ENCODE assay signal across 14 cellular contexts in genomic region chr17:28843810-28844137, GRCh38.
DNase-seq lines count a peak whose midpoint lies in the region; ATAC-seq and TF ChIP-seq lines count a peak whose summit lies in the region.
"Had no signal": no experiment of that assay in that cellular context is flagged by ENCODE, and none has a peak within 500 bp of the region (broad histone marks: within the 10 kb centered on the region; RNA-seq: fewer than 3 reads in every experiment).

No MANE protein-coding gene starts in this region.

- H3K4me1 Mint-ChIP-seq in activated naive CD4-positive, alpha-beta T cell treated with anti-CD3 and anti-CD28 coated beads, Interleukin-2, amount 50 U/mL, for 24 hours = peaks cover 23% of the 10 kb centered on the region
- H3K4me1 Mint-ChIP-seq in stimulated activated naive B cell treated with anti-CD40 and anti-IgM and Interleukin-4, amounts not matched to agents 10 μg/mL and 1 μg/mL and 100 μg/mL, for 72 hours = peaks cover 10 to 26% of the 10 kb centered on the region in 2 donors

- TF ChIP-seq CTCF in VCaP (conservative IDR thresholded peaks at IDR 0.05) = no peak

- DNase-seq in activated naive CD4-positive, alpha-beta T cell treated with Interleukin-2 at 50 U/mL for 16 hours = no peak
- DNase-seq in erythroblast (lab: John Stamatoyannopoulos, UW) (peak; percentile 25 to 61), COR-L47 (lab: John Stamatoyannopoulos, UW) (no peak)
- no peak for DNase-seq in stimulated activated naive B cell treated with anti-CD40 and anti-IgM and Interleukin-4, amounts not matched to agents 10 μg/mL and 1 μg/mL and 100 μg/mL, for 72 hours
- DNase-seq in stimulated activated naive CD4-positive, alpha-beta T cell (lab: John Stamatoyannopoulos, UW) = no peak
- DNase-seq: aorta, DND-41, NCI-H1436, NCI-H510A, PC-3 had no signal

- H3K36me3 Mint-ChIP-seq in activated naive CD4-positive, alpha-beta T cell treated with anti-CD3 and anti-CD28 coated beads, Interleukin-2, amount 50 U/mL, for 24 hours = no peaks in the 10 kb centered on the region
- peaks cover 5 to 7% of the 10 kb centered on the region in 2 donors for H3K36me3 Mint-ChIP-seq in stimulated activated naive B cell treated with anti-CD40 and anti-IgM and Interleukin-4, amounts not matched to agents 10 μg/mL and 1 μg/mL and 100 μg/mL, for 72 hours

- H3K9me3 Mint-ChIP-seq in activated naive CD4-positive, alpha-beta T cell treated with anti-CD3 and anti-CD28 coated beads, Interleukin-2, amount 50 U/mL, for 24 hours = no peaks in the 10 kb centered on the region
- H3K9me3 Mint-ChIP-seq in stimulated activated naive B cell treated with anti-CD40 and anti-IgM and Interleukin-4, amounts not matched to agents 10 μg/mL and 1 μg/mL and 100 μg/mL, for 72 hours = no peaks in the 10 kb centered on the region

- peak overlapping the region; percentile 86; the same call in 1 of the 2 replicates for H3K27ac ChIP-seq in VCaP
- H3K27ac ChIP-seq: parathyroid adenoma had no signal

- H3K27ac Mint-ChIP-seq in activated naive CD4-positive, alpha-beta T cell treated with anti-CD3 and anti-CD28 coated beads, Interleukin-2, amount 50 U/mL, for 24 hours = no peak overlapping the region
- H3K27ac Mint-ChIP-seq in stimulated activated naive B cell treated with anti-CD40 and anti-IgM and Interleukin-4, amounts not matched to agents 10 μg/mL and 1 μg/mL and 100 μg/mL, for 72 hours = peak overlapping the region; percentile 37

- no peak for ATAC-seq in stimulated activated naive B cell treated with anti-CD40 and anti-IgM and Interleukin-4, amounts not matched to agents 10 μg/mL and 1 μg/mL and 100 μg/mL, for 72 hours (replicated peaks)
- ATAC-seq in HG03378 (IDR thresholded peaks at IDR 0.05; ENCODE audit: unreplicated experiment) = no peak
- ATAC-seq: PC-3 had no signal

- no peaks in the 10 kb centered on the region for H3K27me3 Mint-ChIP-seq in activated naive CD4-positive, alpha-beta T cell treated with anti-CD3 and anti-CD28 coated beads, Interleukin-2, amount 50 U/mL, for 24 hours
- no peaks in the 10 kb centered on the region for H3K27me3 Mint-ChIP-seq in stimulated activated naive B cell treated with anti-CD40 and anti-IgM and Interleukin-4, amounts not matched to agents 10 μg/mL and 1 μg/mL and 100 μg/mL, for 72 hours

- peak overlapping the region; percentile 59 for H3K4me3 Mint-ChIP-seq in activated naive CD4-positive, alpha-beta T cell treated with anti-CD3 and anti-CD28 coated beads, Interleukin-2, amount 50 U/mL, for 24 hours
- H3K4me3 Mint-ChIP-seq in stimulated activated naive B cell treated with anti-CD40 and anti-IgM and Interleukin-4, amounts not matched to agents 10 μg/mL and 1 μg/mL and 100 μg/mL, for 72 hours = no peak overlapping the region

- TF ChIP-seq POLR2A in erythroblast (IDR thresholded peaks at IDR 0.05; ENCODE audit: low read length) = peak; percentile 47

Comparison
In these comparisons a context has a peak if more than half of its experiments do, and no peak if none do; other contexts are left out.
1. DNase-seq: peak in erythroblast (2 of 2); none in activated naive CD4-positive, alpha-beta T cell treated with Interleukin-2 at 50 U/mL for 16 hours (single experiment), stimulated activated naive B cell treated with anti-CD40 and anti-IgM and Interleukin-4, amounts not matched to agents 10 μg/mL and 1 μg/mL and 100 μg/mL, for 72 hours (single experiment), COR-L47 (single experiment) and stimulated activated naive CD4-positive, alpha-beta T cell (0 of 6).